In genomic region chr7:102415685-102416225, GRCh38 we compare ENCODE assay signal across 9 cellular contexts. TPM values are rescaled to one million over a fixed set of nuclear protein-coding genes. Genes with fewer than 3 reads are reported as not detected.
DNase-seq lines count a peak whose midpoint lies in the region; ATAC-seq and TF ChIP-seq lines count a peak whose summit lies in the region.
"Had no signal": no experiment of that assay in that cellular context is flagged by ENCODE, and none has a peak within 500 bp of the region (broad histone marks: within the 10 kb centered on the region; RNA-seq: fewer than 3 reads in every experiment).

No MANE protein-coding gene starts in this region.

- H3K4me3 ChIP-seq in body of pancreas: no peak overlapping the region

- H3K4me3 Mint-ChIP-seq in activated naive CD8-positive, alpha-beta T cell treated with anti-CD3 and anti-CD28 coated beads, Interleukin-2, amount 50 U/mL, for 24 hours: peak overlapping the region; percentile 55
- H3K4me3 Mint-ChIP-seq in glutamatergic neuron (ENCODE audit: unreplicated experiment): no peak overlapping the region

- intact Hi-C loops in body of pancreas (cut with DNase I): no loop called here

- H3K36me3 Mint-ChIP-seq in activated naive CD8-positive, alpha-beta T cell treated with anti-CD3 and anti-CD28 coated beads, Interleukin-2, amount 50 U/mL, for 24 hours (ENCODE audit: low read depth): peaks cover 57% of the 10 kb centered on the region
- peaks cover 3% of the 10 kb centered on the region for H3K36me3 Mint-ChIP-seq in glutamatergic neuron (ENCODE audit: unreplicated experiment)

- DNase-seq in activated naive CD8-positive, alpha-beta T cell treated with anti-CD3 and anti-CD28 coated beads, Interleukin-2, amount 50 U/mL, for 24 hours: peak; percentile 70
- peak; percentile 46 for DNase-seq in stimulated activated CD8-positive, alpha-beta memory T cell treated with anti-CD3 and anti-CD28 coated beads, Interleukin-12 subunit alpha, Interleukin-12 subunit beta, amount 100 ng/mL, for 4 hours (ENCODE audit: low read depth)
- no peak for DNase-seq in NCI-H524 (lab: John Stamatoyannopoulos, UW)
- no peak for DNase-seq in glutamatergic neuron
- no peak for DNase-seq in body of pancreas
- no peak for DNase-seq in DMS114 treated with DMSO at 0.1 percent for 48 hours (lab: John Stamatoyannopoulos, UW; ENCODE audit: unreplicated experiment)

- H3K27ac ChIP-seq in body of pancreas: no peak overlapping the region

- H3K27me3 ChIP-seq in body of pancreas: no peaks in the 10 kb centered on the region

- H3K27me3 Mint-ChIP-seq in activated naive CD8-positive, alpha-beta T cell treated with anti-CD3 and anti-CD28 coated beads, Interleukin-2, amount 50 U/mL, for 24 hours: no peaks in the 10 kb centered on the region
- peaks cover 7% of the 10 kb centered on the region for H3K27me3 Mint-ChIP-seq in glutamatergic neuron (ENCODE audit: unreplicated experiment)

- peak overlapping the region; percentile 94 for H3K27ac Mint-ChIP-seq in activated naive CD8-positive, alpha-beta T cell treated with anti-CD3 and anti-CD28 coated beads, Interleukin-2, amount 50 U/mL, for 24 hours
- no peak overlapping the region for H3K27ac Mint-ChIP-seq in glutamatergic neuron (ENCODE audit: unreplicated experiment)

- 78 to 80% methylated on average over 12 of the region's 12 CpGs for WGBS in body of pancreas, 2 donors

- ATAC-seq in activated naive CD8-positive, alpha-beta T cell treated with anti-CD3 and anti-CD28 coated beads, Interleukin-2, amount 50 U/mL, for 24 hours: peak; percentile 84
- no peak for ATAC-seq in body of pancreas

- TF ChIP-seq POLR2A in GM19099 (IDR thresholded peaks at IDR 0.05; ENCODE audit: extremely low read depth, insufficient read length, low read depth): peak; percentile 41
- peak; percentile 41; the same call in 1 of the 2 replicates for TF ChIP-seq POLR2A in Raji (IDR thresholded peaks at IDR 0.05; ENCODE audit: insufficient read depth, low read depth, low read length)
- TF ChIP-seq POLR2A in body of pancreas (IDR thresholded peaks at IDR 0.05): no peak

- no peaks in the 10 kb centered on the region for H3K4me1 ChIP-seq in body of pancreas

- no peaks in the 10 kb centered on the region for H3K9me3 Mint-ChIP-seq in activated naive CD8-positive, alpha-beta T cell treated with anti-CD3 and anti-CD28 coated beads, Interleukin-2, amount 50 U/mL, for 24 hours
- H3K9me3 Mint-ChIP-seq in glutamatergic neuron (ENCODE audit: unreplicated experiment): peaks cover 5% of the 10 kb centered on the region

- H3K36me3 ChIP-seq in body of pancreas (replicated peaks in 1 of 2; ENCODE audit: insufficient read depth in 1 of 2, low read depth in 2 of 2): peaks cover 0 to 6% of the 10 kb centered on the region in 2 donors

- peaks cover 74% of the 10 kb centered on the region for H3K4me1 Mint-ChIP-seq in activated naive CD8-positive, alpha-beta T cell treated with anti-CD3 and anti-CD28 coated beads, Interleukin-2, amount 50 U/mL, for 24 hours
- H3K4me1 Mint-ChIP-seq in glutamatergic neuron (ENCODE audit: low read depth, unreplicated experiment): peaks cover 7% of the 10 kb centered on the region

- TF ChIP-seq CTCF in glutamatergic neuron (IDR thresholded peaks at IDR 0.05; ENCODE audit: partially characterized antibody, unreplicated experiment): no peak
- no peak for TF ChIP-seq CTCF in body of pancreas (IDR thresholded peaks at IDR 0.05)

- H3K9me3 ChIP-seq in body of pancreas: no peaks in the 10 kb centered on the region

RNA-seq across cellular contexts. Expression of gene ORAI2, which starts 17.6 kb away (rescaled TPM):
- total RNA-seq in glutamatergic neuron (ENCODE audit: unreplicated experiment): 31.8 TPM
- 10 to 100 TPM; 11.7 to 20.8 TPM for total RNA-seq in body of pancreas

RNA-seq across cellular contexts. Expression of gene PRKRIP1, which starts 19.6 kb away (rescaled TPM):
- total RNA-seq in glutamatergic neuron (ENCODE audit: unreplicated experiment): 31.0 TPM
- 10 to 100 TPM; 25.2 to 40.2 TPM for total RNA-seq in body of pancreas

RNA-seq across cellular contexts. Expression of gene ALKBH4, which starts 48.9 kb away (rescaled TPM):
- 9.8 TPM for total RNA-seq in glutamatergic neuron (ENCODE audit: unreplicated experiment)
- 10 to 100 TPM; 15.6 to 60.3 TPM for total RNA-seq in body of pancreas

RNA-seq across cellular contexts. Expression of gene LRWD1, which starts 49.0 kb away (rescaled TPM):
- 37.0 TPM for total RNA-seq in glutamatergic neuron (ENCODE audit: unreplicated experiment)
- total RNA-seq in body of pancreas: 10 to 100 TPM; 13.7 to 27.4 TPM

RNA-seq across cellular contexts. Expression of gene SPDYE6, which starts 59.5 kb away (rescaled TPM):
- total RNA-seq in glutamatergic neuron (ENCODE audit: unreplicated experiment) (not detected), body of pancreas (not detected)
- total RNA-seq: urinary bladder had no signal

Comparison
In these comparisons a context has a peak if more than half of its experiments do, and no peak if none do; other contexts are left out.
1. POLR2A ChIP-seq: peak in GM19099 (single experiment) and Raji (single experiment); none in body of pancreas (0 of 3).
2. DNase-seq: peak in activated naive CD8-positive, alpha-beta T cell treated with anti-CD3 and anti-CD28 coated beads, Interleukin-2, amount 50 U/mL, for 24 hours (single experiment) and stimulated activated CD8-positive, alpha-beta memory T cell treated with anti-CD3 and anti-CD28 coated beads, Interleukin-12 subunit alpha, Interleukin-12 subunit beta, amount 100 ng/mL, for 4 hours (single experiment); none in NCI-H524 (0 of 2), glutamatergic neuron (single experiment), body of pancreas (0 of 4) and DMS114 treated with DMSO at 0.1 percent for 48 hours (single experiment).